Comparison of ENCODE assay signal across 8 cellular contexts in the genomic region with DNA sequence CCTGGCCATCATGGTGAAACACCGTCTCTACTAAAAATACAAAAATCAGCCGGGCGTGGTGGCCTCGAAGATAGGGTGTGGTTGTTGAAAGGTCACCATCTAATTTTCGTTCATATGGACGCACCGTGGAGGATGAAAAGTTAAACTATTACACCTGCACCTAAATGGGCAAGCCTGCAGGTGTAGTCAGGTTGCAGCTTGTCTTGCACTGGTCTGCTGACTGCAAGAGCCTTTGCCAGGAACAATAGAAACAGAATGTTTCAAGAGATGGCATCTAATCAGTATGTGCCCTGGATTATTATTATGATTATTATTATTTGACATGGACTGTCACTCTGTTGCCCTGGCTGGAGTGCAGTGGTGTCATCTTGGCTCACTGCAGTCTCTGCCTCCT. TPM values are rescaled to one million over a fixed set of nuclear protein-coding genes. Genes with fewer than 3 reads are reported as not detected.
A peak's percentile ranks its signal among the peaks of the same experiment; 100 is the strongest.
DNase-seq lines count a peak whose midpoint lies in the region; FAIRE-seq and TF ChIP-seq lines count a peak whose summit lies in the region.

No MANE protein-coding gene starts in this region.

- H3K27ac Mint-ChIP-seq in progenitor cell of endocrine pancreas, result peak overlapping the region; percentile 56

- H3K36me3 ChIP-seq in Peyer's patch, result peaks cover 0 to 43% (median 0%) of the 10 kb centered on the region in 3 donors
- H3K36me3 ChIP-seq in esophagus squamous epithelium, result peaks cover 21 to 41% (median 35%) of the 10 kb centered on the region in 3 donors

- no peak for TF ChIP-seq POLR2A in Peyer's patch (IDR thresholded peaks at IDR 0.05)
- no peak for TF ChIP-seq POLR2A in esophagus squamous epithelium (IDR thresholded peaks at IDR 0.05)

- H3K27ac ChIP-seq in Peyer's patch (peak overlapping the region; percentile 83 to 94 (median 88)), esophagus squamous epithelium (peak overlapping the region; percentile 86 to 92 (median 88))

- H3K9me3 Mint-ChIP-seq in progenitor cell of endocrine pancreas (ENCODE audit: low read depth), result no peaks in the 10 kb centered on the region

- H3K36me3 Mint-ChIP-seq in progenitor cell of endocrine pancreas (ENCODE audit: insufficient read depth), result peaks cover 5% of the 10 kb centered on the region

- peaks cover 0 to 35% (median 7%) of the 10 kb centered on the region in 4 donors for H3K4me1 ChIP-seq in Peyer's patch
- H3K4me1 ChIP-seq in esophagus squamous epithelium, result peaks cover 30 to 79% (median 33%) of the 10 kb centered on the region in 3 donors

- intact Hi-C loops in esophagus squamous epithelium (cut with DNase I), result no loop called here

- DNase-seq in Peyer's patch (no peak), esophagus squamous epithelium (lab: John Stamatoyannopoulos, UW) (no peak), progenitor cell of endocrine pancreas (ENCODE audit: low spot score, unreplicated experiment) (no peak), SKM-1 (lab: John Stamatoyannopoulos, UW; ENCODE audit: unreplicated experiment) (no peak), activated gamma-delta T cell treated with Interleukin-2 at 50 U/mL for 16 hours (no peak), SK-N-DZ (ENCODE audit: low spot score) (no peak), GM19239 (ENCODE audit: insufficient read length, low spot score) (no peak)

- no peaks in the 10 kb centered on the region for H3K27me3 ChIP-seq in Peyer's patch
- no peaks in the 10 kb centered on the region for H3K27me3 ChIP-seq in esophagus squamous epithelium

- peaks cover 35% of the 10 kb centered on the region for H3K4me1 Mint-ChIP-seq in progenitor cell of endocrine pancreas (ENCODE audit: low read depth)

- H3K9me3 ChIP-seq in Peyer's patch, result no peaks in the 10 kb centered on the region
- no peaks in the 10 kb centered on the region for H3K9me3 ChIP-seq in esophagus squamous epithelium

- H3K27me3 Mint-ChIP-seq in progenitor cell of endocrine pancreas, result no peaks in the 10 kb centered on the region

- TF ChIP-seq CTCF in Peyer's patch (IDR thresholded peaks at IDR 0.05) (no peak), esophagus squamous epithelium (IDR thresholded peaks at IDR 0.05) (no peak), progenitor cell of endocrine pancreas (IDR thresholded peaks at IDR 0.05; ENCODE audit: unreplicated experiment) (no peak)

- 33 to 41% methylated on average over 7 of the region's 7 CpGs for WGBS in esophagus squamous epithelium, 2 donors

- no peak for FAIRE-seq in GM19239 (lab: Jason Lieb, UNC)

- H3K4me3 ChIP-seq in GM08714 (ENCODE audit: low read length) (peak overlapping the region; percentile 76), Peyer's patch (peak overlapping the region; percentile 82 to 99 (median 89)), esophagus squamous epithelium (peak overlapping the region; percentile 86 to 98 (median 88))

- peak overlapping the region; percentile 81 for H3K4me3 Mint-ChIP-seq in progenitor cell of endocrine pancreas (ENCODE audit: low read depth)

RNA-seq across cellular contexts. Expression of a gene that starts 0.9 kb away (rescaled TPM):
- 100 to 1,000 TPM; 183 to 349 (median 294) TPM for total RNA-seq in Peyer's patch
- total RNA-seq in esophagus squamous epithelium, result 10 to 100 TPM; 62.0 to 81.3 (median 71.7) TPM
- 72.0 and 79.2 TPM in 2 replicates for total RNA-seq in progenitor cell of endocrine pancreas
- 26.1 and 28.1 TPM in 2 replicates for polyA plus RNA-seq in SK-N-DZ (2014; cell fraction: cytosol; rRNA removed)
- 134 and 192 TPM in 2 replicates for polyA plus RNA-seq in SK-N-DZ (2014; cell fraction: nucleus; rRNA removed)

RNA-seq across cellular contexts. Expression of a gene that starts 5.7 kb away (rescaled TPM):
- total RNA-seq in Peyer's patch, result 100 to 1,000 TPM in 1 of 4 donors, 10 to 100 TPM in 2, 1 to 10 TPM in 1; 5.0 to 101 (median 36.8) TPM
- total RNA-seq in esophagus squamous epithelium, result 10 to 100 TPM; 22.5 to 86.1 (median 36.5) TPM
- total RNA-seq in progenitor cell of endocrine pancreas, result 137 and 140 TPM in 2 replicates
- polyA plus RNA-seq in SK-N-DZ (2014; cell fraction: cytosol; rRNA removed), result 64.9 and 69.2 TPM in 2 replicates
- polyA plus RNA-seq in SK-N-DZ (2014; cell fraction: nucleus; rRNA removed), result 32.5 and 37.8 TPM in 2 replicates
